Comparison of ENCODE assay signal across 9 cellular contexts in the genomic region with DNA sequence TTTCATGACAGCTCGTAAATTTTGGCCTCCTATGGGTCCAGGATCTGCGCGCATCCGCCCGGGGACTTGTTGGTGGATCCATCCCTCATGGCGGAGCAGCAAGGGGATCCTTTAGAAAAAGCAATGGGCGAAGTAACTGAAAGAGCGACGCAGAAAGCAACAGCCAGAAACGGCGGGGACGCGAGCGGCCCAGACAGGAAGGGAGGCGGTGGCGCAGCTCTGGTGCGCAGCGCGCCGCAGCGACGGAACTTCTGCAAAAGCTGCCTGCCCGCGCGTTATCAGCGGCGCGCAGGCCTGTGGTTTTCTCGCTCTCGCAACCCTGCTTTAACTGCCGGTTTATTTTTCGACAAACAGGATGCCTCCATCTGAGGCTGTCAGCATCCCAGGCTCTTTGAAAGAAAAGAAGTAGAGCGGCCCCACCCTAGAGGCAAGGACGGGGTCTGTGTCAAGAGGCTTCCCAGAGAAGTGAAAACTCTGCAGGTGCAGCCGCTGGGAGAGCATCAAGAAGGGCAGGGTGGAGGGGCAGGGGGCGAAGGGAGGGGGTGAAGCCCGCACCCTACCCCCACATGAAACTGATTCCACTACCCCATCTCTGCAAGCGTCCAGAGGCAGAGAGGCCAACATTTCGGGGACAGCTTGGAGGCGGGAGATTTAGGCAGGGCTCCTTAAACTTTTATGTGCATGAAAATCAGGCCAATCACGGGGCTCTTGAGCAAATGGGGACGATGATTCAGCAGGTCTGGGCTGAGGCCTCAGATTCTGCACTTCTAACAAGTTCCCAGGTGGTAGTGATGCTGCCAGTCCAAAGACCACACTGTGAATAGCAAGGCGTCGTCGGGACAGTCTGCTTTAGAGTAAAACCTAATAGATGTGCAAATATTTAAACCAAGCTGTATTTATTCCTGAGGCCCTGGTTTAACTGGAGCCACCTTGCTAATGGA. TPM values are rescaled to one million over a fixed set of nuclear protein-coding genes. Genes with fewer than 3 reads are reported as not detected.
A peak's percentile ranks its signal among the peaks of the same experiment; 100 is the strongest.
DNase-seq lines count a peak whose midpoint lies in the region; ATAC-seq and TF ChIP-seq lines count a peak whose summit lies in the region.
"Had no signal": no experiment of that assay in that cellular context is flagged by ENCODE, and none has a peak within 500 bp of the region (broad histone marks: within the 10 kb centered on the region; RNA-seq: fewer than 3 reads in every experiment).

No MANE protein-coding gene starts in this region.

- no peaks in the 10 kb centered on the region for H3K36me3 ChIP-seq in IMR-90 (ENCODE audit: control insufficient read depth, insufficient read depth, low read length)
- H3K36me3 ChIP-seq: ovary had no signal

- H3K9ac ChIP-seq in IMR-90 (ENCODE audit: low read depth, low read length), result peak overlapping the region; percentile 49; the same call in 1 of the 2 replicates

- H3K23ac ChIP-seq in IMR-90 (ENCODE audit: low read depth, low read length), result peak overlapping the region; percentile 66

- H3K4me1 ChIP-seq in IMR-90 (ENCODE audit: control insufficient read depth, insufficient read depth, low read length), result no peaks in the 10 kb centered on the region

- POLR2A ChIA-PET in IMR-90 (lab: Charles Lee; ENCODE audit: unreplicated experiment), result no interaction called here

- H3K56ac ChIP-seq in IMR-90 (ENCODE audit: extremely low read depth, insufficient read depth, low read length), result no peak overlapping the region

- intact Hi-C loops in IMR-90 (cut with micrococcal nuclease), result no loop called here

- peak overlapping the region; percentile 90 for H2AFZ ChIP-seq in IMR-90 (replicated peaks; ENCODE audit: low read length, poor library complexity)

- no peak for TF ChIP-seq POLR2A in IMR-90 (IDR thresholded peaks at IDR 0.05; ENCODE audit: low read depth, low read length)

- ATAC-seq in GM19438 (IDR thresholded peaks at IDR 0.05; ENCODE audit: low read depth, unreplicated experiment) (peak; percentile 84), IMR-90 (ENCODE audit: low read depth) (peak; percentile 90)

- DNase-seq in AG08395 (ENCODE audit: low spot score) (peak; percentile 16), IMR-90 (peak; percentile 48), mesothelial cell of epicardium (ENCODE audit: low spot score in 2 of 2, unreplicated experiment in 2 of 2) (peak; percentile 30 to 68), LoVo (ENCODE audit: low spot score) (no peak)
- peak; percentile 87 for DNase-seq in activated CD4-positive, alpha-beta T cell treated with anti-CD3 and anti-CD28 coated beads for 48 hours
- peak; percentile 79 for DNase-seq in effector CD4-positive, alpha-beta T cell
- peak; percentile 65 to 72 for DNase-seq in stimulated activated CD8-positive, alpha-beta memory T cell treated with anti-CD3 and anti-CD28 coated beads, Interleukin-7, amount 100 ng/mL, for 1 hour (ENCODE audit: low read depth in 2 of 2)

- dilution Hi-C loops in IMR-90 (cut with HindIII; ENCODE audit: low sequenced_read_pairs, unreplicated experiment), result no loop called here

- peak overlapping the region; percentile 75 for H3K14ac ChIP-seq in IMR-90 (replicated peaks; ENCODE audit: low read depth, low read length)

- TF ChIP-seq RAD21 in IMR-90 (IDR thresholded peaks at IDR 0.05; ENCODE audit: low read length), result no peak

- peak overlapping the region; percentile 65; the same call in 1 of the 2 replicates for H4K91ac ChIP-seq in IMR-90 (ENCODE audit: insufficient read depth, low read depth, low read length)

- no peaks in the 10 kb centered on the region for H4K20me1 ChIP-seq in IMR-90 (ENCODE audit: insufficient read depth, low read length)

- peak overlapping the region; percentile 32; the same call in 1 of the 2 replicates for H3K27ac ChIP-seq in IMR-90 (ENCODE audit: insufficient read depth, low read length)
- H3K27ac ChIP-seq: ovary had no signal

- H3K9me3 ChIP-seq in IMR-90 (ENCODE audit: control insufficient read depth, insufficient read depth, low read length), result no peaks in the 10 kb centered on the region
- H3K9me3 ChIP-seq: ovary had no signal

- peak overlapping the region; percentile 86 for H2BK20ac ChIP-seq in IMR-90 (ENCODE audit: low read depth, low read length)

- H3K18ac ChIP-seq in IMR-90 (ENCODE audit: low read depth, low read length), result no peak overlapping the region

- H3K4me3 ChIP-seq in IMR-90 (ENCODE audit: insufficient read depth, low read depth, low read length), result peak overlapping the region; percentile 14; the same call in 1 of the 2 replicates
- H3K4me3 ChIP-seq: ovary had no signal

- H4K8ac ChIP-seq in IMR-90 (ENCODE audit: low read depth in 2 of 2, low read length in 2 of 2), result peak overlapping the region; percentile 19 to 71; a peak in 3 of 4 replicates

- no peaks in the 10 kb centered on the region for H3K9me3 Mint-ChIP-seq in mesothelial cell of epicardium

- H3K79me1 ChIP-seq in IMR-90 (ENCODE audit: low read depth in 1 of 2, low read length in 2 of 2), result 0 out of 4 replicates have a peak, but pooled peaks cover 0 to 12% of the 10 kb centered on the region in 2 experiments

- peaks cover 16% of the 10 kb centered on the region for H3K4me1 Mint-ChIP-seq in mesothelial cell of epicardium

- in situ Hi-C loops in IMR-90 (cut with MboI; ENCODE audit: low sequenced_read_pairs), result no loop called here

- peak overlapping the region; percentile 83 for H3K4ac ChIP-seq in IMR-90 (ENCODE audit: low read depth, low read length)

- CTCF ChIA-PET in IMR-90 (lab: Yijun Ruan, JAX), result interaction anchor here (1.1 kb wide), 1 partner anchor 12 kb away, joined by 3 read pairs; no protein-coding TSS in a partner anchor

- H2BK120ac ChIP-seq in IMR-90 (ENCODE audit: low read depth, low read length), result peak overlapping the region; percentile 80

- peak overlapping the region; percentile 48; the same call in 1 of the 2 replicates for H2AK5ac ChIP-seq in IMR-90 (ENCODE audit: low read depth, low read length)

- H2AK9ac ChIP-seq in IMR-90 (replicated peaks; ENCODE audit: low read depth, low read length, poor library complexity), result peak overlapping the region; percentile 38

- peak overlapping the region; percentile 30; the same call in 1 of the 3 replicates for H2BK15ac ChIP-seq in IMR-90 (ENCODE audit: low read depth, low read length)

- H4K5ac ChIP-seq in IMR-90 (ENCODE audit: low read depth, low read length), result peak overlapping the region; percentile 75; the same call in 1 of the 2 replicates

- 17% methylated on average over 24 of the region's 45 CpGs; no CpG with 5 or more reads in 1 of the 2 experiments for WGBS in IMR-90 (ENCODE audit: extremely low coverage in 2 of 2, insufficient read length in 1 of 2), 2 experiments

- H2BK5ac ChIP-seq in IMR-90 (ENCODE audit: low read depth, low read length, poor library complexity, severe bottlenecking), result no peak overlapping the region

- BruUV-seq in IMR-90 (replicated peaks; lab: Mats Ljungman, UMichigan), result no TSS peak

- H3K4me2 ChIP-seq in IMR-90 (ENCODE audit: low read depth, low read length), result peak overlapping the region; percentile 80

- no peak for TF ChIP-seq CTCF in IMR-90 (conservative IDR thresholded peaks at IDR 0.05; ENCODE audit: low read depth, low read length)
- TF ChIP-seq CTCF in mesothelial cell of epicardium (IDR thresholded peaks at IDR 0.05; ENCODE audit: unreplicated experiment), result no peak

- no peaks in the 10 kb centered on the region for H3K27me3 ChIP-seq in IMR-90 (ENCODE audit: control insufficient read depth, insufficient read depth, low read length)
- H3K27me3 ChIP-seq: ovary had no signal

- H3K27ac Mint-ChIP-seq in mesothelial cell of epicardium, result no peak overlapping the region

- no peaks in the 10 kb centered on the region for H3K36me3 Mint-ChIP-seq in mesothelial cell of epicardium

- no peaks in the 10 kb centered on the region for H3K9me1 ChIP-seq in IMR-90 (ENCODE audit: insufficient read depth, low read length)

- H3K4me3 Mint-ChIP-seq in mesothelial cell of epicardium, result peak overlapping the region; percentile 63

- H3K27me3 Mint-ChIP-seq in mesothelial cell of epicardium (ENCODE audit: low read depth), result peaks cover 26% of the 10 kb centered on the region

TF ChIP-seq in IMR-90, 13 proteins besides CTCF, POLR2A, EP300 and RAD21:
- no peak for TF ChIP-seq RFX5 (IDR thresholded peaks at IDR 0.05; ENCODE audit: low read depth, low read length)
- peak; percentile 57 for TF ChIP-seq NFE2L2 (IDR thresholded peaks at IDR 0.05; ENCODE audit: low read depth, low read length)

RNA-seq across cellular contexts. Expression of a gene that starts 22.2 kb away (rescaled TPM):
- total RNA-seq in IMR-90 (2012; rRNA removed), result 16.7 and 56.5 TPM in 2 replicates
- 34.5 and 45.0 TPM in 2 replicates for polyA plus RNA-seq in IMR-90 (2012; rRNA removed)
- polyA plus RNA-seq in IMR-90 (2012; cell fraction: cytosol; rRNA removed), result 33.2 and 58.6 TPM in 2 replicates
- polyA plus RNA-seq in IMR-90 (2012; cell fraction: nucleus; rRNA removed; ENCODE audit: low replicate concordance), result 85.5 and 137 TPM in 2 replicates
- total RNA-seq in mesothelial cell of epicardium, result 38.3 to 41.2 TPM (median 38.5 TPM) in 3 replicates
